ENCODE assay signal across 23 cellular contexts in genomic region chr1:169909499-169909898, GRCh38.
"Had no signal": no experiment of that assay in that cellular context is flagged by ENCODE, and none has a peak within 500 bp of the region (broad histone marks: within the 10 kb centered on the region; RNA-seq: fewer than 3 reads in every experiment).

No MANE protein-coding gene starts in this region.

- H3K4me1 Mint-ChIP-seq: memory B cell, mesothelial cell of epicardium, nephron had no signal

- ATAC-seq: gastrocnemius medialis; heart right ventricle; left lung; lower lobe of right lung; psoas muscle; right lobe of liver; stimulated activated memory B cell treated with anti-CD40 and anti-IgM and Interleukin-4, amounts not matched to agents 10 μg/mL and 1 μg/mL and 100 μg/mL, for 72 hours had no signal

- H3K9me3 ChIP-seq: colonic mucosa, gastrocnemius medialis, left lung, lower lobe of right lung, psoas muscle, right lobe of liver, tibial artery, upper lobe of left lung, uterus had no signal

- H3K27ac Mint-ChIP-seq: memory B cell; mesothelial cell of epicardium; nephron; stimulated activated naive CD8-positive, alpha-beta T cell treated with anti-CD3 and anti-CD28 coated beads, Interleukin-15, Interleukin-2, amounts not matched to agents 100 ng/mL and 50 ng/mL, for 24 hours had no signal

- H3K4me3 Mint-ChIP-seq: memory B cell; mesothelial cell of epicardium; nephron; stimulated activated memory B cell treated with anti-CD40 and anti-IgM and Interleukin-4, amounts not matched to agents 10 μg/mL and 1 μg/mL and 100 μg/mL, for 72 hours; stimulated activated naive CD8-positive, alpha-beta T cell treated with anti-CD3 and anti-CD28 coated beads, Interleukin-15, Interleukin-2, amounts not matched to agents 100 ng/mL and 50 ng/mL, for 24 hours had no signal

- H3K27me3 ChIP-seq: colonic mucosa, gastrocnemius medialis, heart right ventricle, left lung, right lobe of liver, tibial artery, upper lobe of left lung, uterus had no signal

- H3K4me3 ChIP-seq: colonic mucosa, gastrocnemius medialis, heart right ventricle, left lung, lower lobe of right lung, psoas muscle, right lobe of liver, tibial artery, upper lobe of left lung, uterus had no signal

- H3K36me3 ChIP-seq: colonic mucosa, gastrocnemius medialis, heart right ventricle, left lung, lower lobe of right lung, right lobe of liver, tibial artery, upper lobe of left lung, uterus had no signal

- H3K9me3 Mint-ChIP-seq: memory B cell; stimulated activated memory B cell treated with anti-CD40 and anti-IgM and Interleukin-4, amounts not matched to agents 10 μg/mL and 1 μg/mL and 100 μg/mL, for 72 hours; stimulated activated naive CD8-positive, alpha-beta T cell treated with anti-CD3 and anti-CD28 coated beads, Interleukin-15, Interleukin-2, amounts not matched to agents 100 ng/mL and 50 ng/mL, for 24 hours had no signal

- H3K4me1 ChIP-seq: colonic mucosa, gastrocnemius medialis, left lung, lower lobe of right lung, parathyroid adenoma, psoas muscle, right lobe of liver, tibial artery, upper lobe of left lung, uterus had no signal

- H3K27me3 Mint-ChIP-seq: memory B cell; stimulated activated naive CD8-positive, alpha-beta T cell treated with anti-CD3 and anti-CD28 coated beads, Interleukin-15, Interleukin-2, amounts not matched to agents 100 ng/mL and 50 ng/mL, for 24 hours had no signal

- DNase-seq: colonic mucosa; dermis blood vessel endothelial cell; gastrocnemius medialis; heart right ventricle; hypothalamus; islet precursor cell; lower lobe of right lung; occipital lobe; psoas muscle; retina; right lobe of liver; stimulated activated CD4-positive, alpha-beta T cell treated with anti-CD3 and anti-CD28 coated beads, Interleukin-4, amount 100 ng/mL, for 1 hour; stimulated activated CD8-positive, alpha-beta memory T cell treated with anti-CD3 and anti-CD28 coated beads, Interleukin-4, amount 100 ng/mL, for 48 hours; tibial artery; uterus had no signal

- H3K27ac ChIP-seq: colonic mucosa, gastrocnemius medialis, heart right ventricle, left lung, lower lobe of right lung, parathyroid adenoma, psoas muscle, right lobe of liver, tibial artery, upper lobe of left lung, uterus had no signal

- H3K36me3 Mint-ChIP-seq: mesothelial cell of epicardium; stimulated activated memory B cell treated with anti-CD40 and anti-IgM and Interleukin-4, amounts not matched to agents 10 μg/mL and 1 μg/mL and 100 μg/mL, for 72 hours had no signal
